ENCODE assay signal across 8 cellular contexts in the genomic region with DNA sequence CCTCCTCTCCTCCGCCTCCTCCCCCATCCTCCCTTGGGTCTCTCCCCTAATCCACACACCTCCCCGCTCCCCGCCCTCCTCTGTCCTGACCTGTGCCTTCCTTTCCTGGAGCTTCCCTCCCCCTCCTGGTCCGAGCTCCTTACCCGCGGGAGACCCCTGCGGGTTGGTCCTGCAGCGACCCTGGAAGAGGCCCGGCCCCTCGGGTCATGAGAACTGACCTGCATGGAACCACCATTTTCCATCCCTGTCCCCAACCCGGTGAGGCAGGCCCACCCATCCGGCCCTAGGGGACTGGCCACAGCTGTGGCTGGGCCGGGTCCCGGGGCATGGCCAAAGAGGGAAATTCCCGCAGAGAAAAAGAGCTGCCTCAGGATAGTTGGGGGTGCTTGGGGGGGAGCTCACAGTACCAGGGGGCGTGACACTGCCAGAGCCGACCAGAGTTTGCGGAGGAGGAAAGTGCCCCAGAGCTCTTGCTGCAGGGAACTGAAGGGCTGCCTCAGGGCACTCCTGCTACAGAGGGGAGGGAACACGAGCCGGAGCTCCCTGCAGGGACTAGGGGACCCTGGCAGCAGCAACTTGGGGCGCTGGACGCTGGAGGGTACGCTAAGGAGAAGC. TPM values are rescaled to one million over a fixed set of nuclear protein-coding genes. Genes with fewer than 3 reads are reported as not detected.
DNase-seq lines count a peak whose midpoint lies in the region; ATAC-seq and TF ChIP-seq lines count a peak whose summit lies in the region.

No MANE protein-coding gene starts in this region.

- peaks cover 30% of the 10 kb centered on the region for H3K27me3 ChIP-seq in OCI-LY3 (ENCODE audit: low read depth, low read length)

- TF ChIP-seq CTCF in OCI-LY3 (IDR thresholded peaks at IDR 0.05; ENCODE audit: low read depth, low read length) = no peak

- peaks cover 38% of the 10 kb centered on the region for H3K4me1 ChIP-seq in OCI-LY3 (ENCODE audit: low read length)

- no peak overlapping the region for H3K27ac Mint-ChIP-seq in activated CD4-positive, alpha-beta T cell treated with anti-CD3 and anti-CD28 coated beads for 36 hours
- peak overlapping the region; percentile 13 for H3K27ac Mint-ChIP-seq in stimulated activated memory B cell treated with anti-CD40 and anti-IgM and Interleukin-4, amounts not matched to agents 10 μg/mL and 1 μg/mL and 100 μg/mL, for 72 hours

- peak overlapping the region; percentile 84 for H3K4me3 ChIP-seq in OCI-LY3 (ENCODE audit: low read length)

- H3K9ac ChIP-seq in OCI-LY3 (ENCODE audit: low read length) = peak overlapping the region; percentile 89

- no peaks in the 10 kb centered on the region for H3K36me3 Mint-ChIP-seq in activated CD4-positive, alpha-beta T cell treated with anti-CD3 and anti-CD28 coated beads for 36 hours (ENCODE audit: low read depth)
- no peaks in the 10 kb centered on the region for H3K36me3 Mint-ChIP-seq in stimulated activated memory B cell treated with anti-CD40 and anti-IgM and Interleukin-4, amounts not matched to agents 10 μg/mL and 1 μg/mL and 100 μg/mL, for 72 hours

- no peaks in the 10 kb centered on the region for H3K9me3 Mint-ChIP-seq in activated CD4-positive, alpha-beta T cell treated with anti-CD3 and anti-CD28 coated beads for 36 hours (ENCODE audit: low read depth)
- H3K9me3 Mint-ChIP-seq in stimulated activated memory B cell treated with anti-CD40 and anti-IgM and Interleukin-4, amounts not matched to agents 10 μg/mL and 1 μg/mL and 100 μg/mL, for 72 hours = no peaks in the 10 kb centered on the region

- peaks cover 57% of the 10 kb centered on the region for H3K27me3 Mint-ChIP-seq in activated CD4-positive, alpha-beta T cell treated with anti-CD3 and anti-CD28 coated beads for 36 hours
- peaks cover 57% of the 10 kb centered on the region for H3K27me3 Mint-ChIP-seq in stimulated activated memory B cell treated with anti-CD40 and anti-IgM and Interleukin-4, amounts not matched to agents 10 μg/mL and 1 μg/mL and 100 μg/mL, for 72 hours

- no peaks in the 10 kb centered on the region for H3K9me3 ChIP-seq in OCI-LY3 (ENCODE audit: insufficient read depth, low read length)

- CTCF ChIA-PET in activated CD4-positive, alpha-beta T cell treated with anti-CD3 and anti-CD28 coated beads for 36 hours (lab: Charles Lee) = interaction anchor here (0.6 to 5.7 kb wide), 12 partner anchors 8 to 77 kb away, joined by 3 to 48 read pairs (median 5); no protein-coding TSS in a partner anchor

- H4K20me1 ChIP-seq in OCI-LY3 (ENCODE audit: insufficient read depth, low read length) = no peaks in the 10 kb centered on the region

- peak overlapping the region; percentile 65 for H3K27ac ChIP-seq in OCI-LY3 (ENCODE audit: low read length)

- H3K4me1 Mint-ChIP-seq in activated CD4-positive, alpha-beta T cell treated with anti-CD3 and anti-CD28 coated beads for 36 hours = peaks cover 33% of the 10 kb centered on the region
- H3K4me1 Mint-ChIP-seq in stimulated activated memory B cell treated with anti-CD40 and anti-IgM and Interleukin-4, amounts not matched to agents 10 μg/mL and 1 μg/mL and 100 μg/mL, for 72 hours = peaks cover 42% of the 10 kb centered on the region

- DNase-seq in activated CD4-positive, alpha-beta T cell treated with anti-CD3 and anti-CD28 coated beads for 36 hours = peak; percentile 38
- no peak for DNase-seq in activated CD4-positive, alpha-beta T cell treated with anti-CD3 and anti-CD28 coated beads, Interleukin-2, amount 50 U/mL, for 1 hour
- DNase-seq in central memory CD4-positive, alpha-beta T cell = peak; percentile 14
- peak; percentile 65 for DNase-seq in kidney tubule cell (ENCODE audit: low spot score)

- POLR2A ChIA-PET in activated CD4-positive, alpha-beta T cell treated with anti-CD3 and anti-CD28 coated beads for 36 hours (lab: Charles Lee) = interaction anchor here (0.8 to 1.6 kb wide), 3 partner anchors 22 to 98 kb away, joined by 3 to 4 read pairs (median 3); no protein-coding TSS in a partner anchor

- H3K4me2 ChIP-seq in OCI-LY3 (ENCODE audit: low read length) = peak overlapping the region; percentile 93

- no peak overlapping the region for H2AFZ ChIP-seq in OCI-LY3 (ENCODE audit: low read depth, low read length)

- peak; percentile 17 for ATAC-seq in activated CD4-positive, alpha-beta T cell treated with anti-CD3 and anti-CD28 coated beads for 36 hours
- peak; percentile 12 for ATAC-seq in HG02571 (IDR thresholded peaks at IDR 0.05; ENCODE audit: unreplicated experiment)
- peak; percentile 54 for ATAC-seq in stimulated activated memory B cell treated with anti-CD40 and anti-IgM and Interleukin-4, amounts not matched to agents 10 μg/mL and 1 μg/mL and 100 μg/mL, for 72 hours
- no peak for ATAC-seq in GM21529 (IDR thresholded peaks at IDR 0.05; ENCODE audit: unreplicated experiment)

- intact Hi-C loops in activated CD4-positive, alpha-beta T cell treated with anti-CD3 and anti-CD28 coated beads for 36 hours (cut with DNase I, micrococcal nuclease) = loop anchor here (2.0 kb wide), 2 partner anchors 16 to 46 kb away; a partner anchor contains a TSS

- peak overlapping the region; percentile 63 for H3K4me3 Mint-ChIP-seq in activated CD4-positive, alpha-beta T cell treated with anti-CD3 and anti-CD28 coated beads for 36 hours
- H3K4me3 Mint-ChIP-seq in stimulated activated memory B cell treated with anti-CD40 and anti-IgM and Interleukin-4, amounts not matched to agents 10 μg/mL and 1 μg/mL and 100 μg/mL, for 72 hours = peak overlapping the region; percentile 77

- no peaks in the 10 kb centered on the region for H3K79me2 ChIP-seq in OCI-LY3 (ENCODE audit: low read length)

- no peaks in the 10 kb centered on the region for H3K36me3 ChIP-seq in OCI-LY3 (replicated peaks; ENCODE audit: low read depth, low read length)

RNA-seq across cellular contexts. Expression of a gene that starts 0.6 kb away (rescaled TPM):
- total RNA-seq in activated CD4-positive, alpha-beta T cell treated with anti-CD3 and anti-CD28 coated beads for 36 hours = under 1 TPM; 0.05 to 0.09 TPM

RNA-seq across cellular contexts. Expression of a gene that starts 13.1 kb away (rescaled TPM):
- not detected for total RNA-seq in activated CD4-positive, alpha-beta T cell treated with anti-CD3 and anti-CD28 coated beads for 36 hours

RNA-seq across cellular contexts. Expression of a gene that starts 27.7 kb away (rescaled TPM):
- 10 to 100 TPM in 1 of 2 experiments, 1 to 10 TPM in 1; 9.6 to 10.8 TPM for total RNA-seq in activated CD4-positive, alpha-beta T cell treated with anti-CD3 and anti-CD28 coated beads for 36 hours

RNA-seq across cellular contexts. Expression of a gene that starts 28.6 kb away (rescaled TPM):
- not detected for total RNA-seq in activated CD4-positive, alpha-beta T cell treated with anti-CD3 and anti-CD28 coated beads for 36 hours

RNA-seq across cellular contexts. Expression of a gene that starts 30.1 kb away (rescaled TPM):
- under 1 TPM in 1 of 2 experiments, not detected in 1; 0.44 TPM for total RNA-seq in activated CD4-positive, alpha-beta T cell treated with anti-CD3 and anti-CD28 coated beads for 36 hours
